Comparison of ENCODE assay signal across 8 cellular contexts in genomic region chr17:45852535-45853297, GRCh38. TPM values are rescaled to one million over a fixed set of nuclear protein-coding genes. Genes with fewer than 3 reads are reported as not detected.
DNase-seq lines count a peak whose midpoint lies in the region; ATAC-seq lines count a peak whose summit lies in the region.

No MANE protein-coding gene starts in this region.

- no peaks in the 10 kb centered on the region for H3K36me3 Mint-ChIP-seq in activated naive CD4-positive, alpha-beta T cell treated with anti-CD3 and anti-CD28 coated beads for 36 hours (ENCODE audit: low read depth)

- no peak for ATAC-seq in GM21723 (IDR thresholded peaks at IDR 0.05; ENCODE audit: unreplicated experiment)
- no peak for ATAC-seq in GM21528 (IDR thresholded peaks at IDR 0.05; ENCODE audit: low FRiP score, unreplicated experiment)

- H3K4me1 ChIP-seq in SJCRH30: no peaks in the 10 kb centered on the region

- no peak overlapping the region for H3K27ac Mint-ChIP-seq in activated naive CD4-positive, alpha-beta T cell treated with anti-CD3 and anti-CD28 coated beads for 36 hours

- H3K27me3 Mint-ChIP-seq in activated naive CD4-positive, alpha-beta T cell treated with anti-CD3 and anti-CD28 coated beads for 36 hours (ENCODE audit: low read depth): peaks cover 15% of the 10 kb centered on the region

- no peak overlapping the region for H3K27ac ChIP-seq in SJCRH30

- no peak overlapping the region for H3K4me3 Mint-ChIP-seq in activated naive CD4-positive, alpha-beta T cell treated with anti-CD3 and anti-CD28 coated beads for 36 hours

- H3K9me3 Mint-ChIP-seq in activated naive CD4-positive, alpha-beta T cell treated with anti-CD3 and anti-CD28 coated beads for 36 hours: no peaks in the 10 kb centered on the region

- DNase-seq in DMS 273 (lab: John Stamatoyannopoulos, UW; ENCODE audit: unreplicated experiment): peak; percentile 89
- peak; percentile 40 for DNase-seq in LHCN-M2 (ENCODE audit: low read depth)
- peak; percentile 50 to 79 for DNase-seq in SJCRH30
- peak; percentile 79 for DNase-seq in activated naive CD4-positive, alpha-beta T cell treated with anti-CD3 and anti-CD28 coated beads for 36 hours
- DNase-seq in head of caudate nucleus: peak in 41 of 42 donors; percentile 52 to 93 (median 79)
- peak; percentile 59 for DNase-seq in retina

- CTCF ChIA-PET in activated naive CD4-positive, alpha-beta T cell treated with anti-CD3 and anti-CD28 coated beads for 36 hours (lab: Charles Lee): interaction anchor here (0.6 to 1.4 kb wide), 18 partner anchors 10 to 1305 kb away, joined by 3 to 10 read pairs (median 3); no protein-coding TSS in a partner anchor

- H3K9me3 ChIP-seq in SJCRH30 (replicated peaks): no peaks in the 10 kb centered on the region

- no peaks in the 10 kb centered on the region for H3K4me1 Mint-ChIP-seq in activated naive CD4-positive, alpha-beta T cell treated with anti-CD3 and anti-CD28 coated beads for 36 hours (ENCODE audit: low read depth)

- intact Hi-C loops in activated naive CD4-positive, alpha-beta T cell treated with anti-CD3 and anti-CD28 coated beads for 36 hours (cut with micrococcal nuclease): loop anchor here (5.0 kb wide), 1 partner anchor 210 kb away; no protein-coding TSS in a partner anchor
- intact Hi-C loops in head of caudate nucleus (cut with DNase I): loop anchor here (5.0 kb wide), 1 partner anchor 40 kb away; the partner anchor contains the start of gene MAPT

- H3K36me3 ChIP-seq in SJCRH30: no peaks in the 10 kb centered on the region

- H3K4me3 ChIP-seq in SJCRH30: no peak overlapping the region

- peaks cover 8% of the 10 kb centered on the region; the same call in 1 of the 2 replicates for H3K27me3 ChIP-seq in SJCRH30

RNA-seq across cellular contexts. Expression of gene SPPL2C, which starts 8.0 kb away (rescaled TPM):
- not detected in 2 replicates for total RNA-seq in LHCN-M2 (2014; rRNA removed)
- not detected for polyA plus RNA-seq in LHCN-M2 (2012)
- total RNA-seq in SJCRH30 (2014; rRNA removed; shearing (Covaris generic)): not detected in 2 replicates
- not detected for total RNA-seq in activated naive CD4-positive, alpha-beta T cell treated with anti-CD3 and anti-CD28 coated beads for 36 hours

RNA-seq across cellular contexts. Expression of gene MAPT, which starts 41.6 kb away (rescaled TPM):
- total RNA-seq in LHCN-M2 (2014; rRNA removed): 0.06 TPM in 1 of 2 replicates, not detected in the other
- 0.18 TPM for polyA plus RNA-seq in LHCN-M2 (2012)
- 1.1 and 1.8 TPM in 2 replicates for total RNA-seq in SJCRH30 (2014; rRNA removed; shearing (Covaris generic))
- under 1 TPM; 0.57 to 0.86 TPM for total RNA-seq in activated naive CD4-positive, alpha-beta T cell treated with anti-CD3 and anti-CD28 coated beads for 36 hours
